Comparison of ENCODE assay signal across 29 cellular contexts in the genomic region with DNA sequence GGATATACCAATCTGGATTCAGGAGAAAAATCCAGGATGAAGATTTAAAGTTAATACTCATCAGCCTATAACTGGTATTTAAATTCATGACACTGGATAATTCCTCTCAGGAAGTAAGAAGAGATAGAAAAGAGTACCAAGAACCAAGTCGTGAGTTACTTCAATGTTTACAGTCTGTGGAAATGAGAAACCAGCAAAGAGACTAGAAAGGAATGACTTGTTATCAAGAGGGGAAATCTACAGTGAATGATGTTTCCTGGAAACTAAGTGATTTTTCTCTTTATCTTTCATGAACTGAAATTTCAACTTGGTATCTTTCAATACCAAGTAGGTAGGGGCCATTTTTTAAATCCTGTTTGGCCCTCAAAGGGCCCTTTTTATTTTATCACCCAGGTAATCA.
DNase-seq lines count a peak whose midpoint lies in the region; ATAC-seq lines count a peak whose summit lies in the region.
"Had no signal": no experiment of that assay in that cellular context is flagged by ENCODE, and none has a peak within 500 bp of the region (broad histone marks: within the 10 kb centered on the region; RNA-seq: fewer than 3 reads in every experiment).

No MANE protein-coding gene starts in this region.

- H3K27ac Mint-ChIP-seq in activated T-cell treated with anti-CD3 and anti-CD28 coated beads, Interleukin-2, amount 50 U/mL, for 24 hours, result peak overlapping the region; percentile 90
- peak overlapping the region; percentile 96 for H3K27ac Mint-ChIP-seq in activated naive CD8-positive, alpha-beta T cell
- H3K27ac Mint-ChIP-seq in stimulated activated effector memory CD8-positive, alpha-beta T cell treated with anti-CD3 and anti-CD28 coated beads, Interleukin-12 subunit alpha, Interleukin-12 subunit beta, amount 100 ng/mL, for 72 hours, result no peak overlapping the region
- H3K27ac Mint-ChIP-seq: nephron had no signal

- H3K4me3 Mint-ChIP-seq in activated T-cell treated with anti-CD3 and anti-CD28 coated beads, Interleukin-2, amount 50 U/mL, for 24 hours, result no peak overlapping the region
- peak overlapping the region; percentile 27 for H3K4me3 Mint-ChIP-seq in activated naive CD8-positive, alpha-beta T cell
- no peak overlapping the region for H3K4me3 Mint-ChIP-seq in stimulated activated effector memory CD8-positive, alpha-beta T cell treated with anti-CD3 and anti-CD28 coated beads, Interleukin-12 subunit alpha, Interleukin-12 subunit beta, amount 100 ng/mL, for 72 hours
- H3K4me3 Mint-ChIP-seq: effector memory CD8-positive, alpha-beta T cell; nephron had no signal

- peak overlapping the region; percentile 61 for H3K27ac ChIP-seq in KOPT-K1 (ENCODE audit: low read depth, low read length, poor library complexity, severe bottlenecking)
- H3K27ac ChIP-seq: ascending aorta, esophagus muscularis mucosa, lower lobe of right lung, ovary, skin epidermis, transverse colon had no signal

- H3K36me3 ChIP-seq in KOPT-K1 (ENCODE audit: insufficient read depth, low read length), result no peaks in the 10 kb centered on the region
- H3K36me3 ChIP-seq: ascending aorta, esophagus muscularis mucosa, lower lobe of right lung, MG63, ovary, transverse colon had no signal

- in situ Hi-C loops in ACHN (cut with HindIII; ENCODE audit: low pct_ligation_motif_present, low pct_unique_long_range_greater_than_20kb, low sequenced_read_pairs), result no loop called here

- ATAC-seq in stimulated activated effector memory CD8-positive, alpha-beta T cell treated with anti-CD3 and anti-CD28 coated beads, Interleukin-12 subunit alpha, Interleukin-12 subunit beta, amount 100 ng/mL, for 72 hours, result peak; percentile 61
- ATAC-seq in HG02885 (IDR thresholded peaks at IDR 0.05; ENCODE audit: poor library complexity, unreplicated experiment), result no peak
- ATAC-seq: effector memory CD8-positive, alpha-beta T cell; GM12878; lower lobe of right lung had no signal

- no peaks in the 10 kb centered on the region for H3K36me3 Mint-ChIP-seq in activated T-cell treated with anti-CD3 and anti-CD28 coated beads, Interleukin-2, amount 50 U/mL, for 24 hours (ENCODE audit: low read depth)
- no peaks in the 10 kb centered on the region for H3K36me3 Mint-ChIP-seq in activated naive CD8-positive, alpha-beta T cell
- no peaks in the 10 kb centered on the region for H3K36me3 Mint-ChIP-seq in stimulated activated effector memory CD8-positive, alpha-beta T cell treated with anti-CD3 and anti-CD28 coated beads, Interleukin-12 subunit alpha, Interleukin-12 subunit beta, amount 100 ng/mL, for 72 hours

- H3K4me1 Mint-ChIP-seq in activated T-cell treated with anti-CD3 and anti-CD28 coated beads, Interleukin-2, amount 50 U/mL, for 24 hours (ENCODE audit: low read depth), result peaks cover 35% of the 10 kb centered on the region
- H3K4me1 Mint-ChIP-seq in activated naive CD8-positive, alpha-beta T cell (ENCODE audit: low read depth), result peaks cover 42% of the 10 kb centered on the region
- peaks cover 15% of the 10 kb centered on the region for H3K4me1 Mint-ChIP-seq in stimulated activated effector memory CD8-positive, alpha-beta T cell treated with anti-CD3 and anti-CD28 coated beads, Interleukin-12 subunit alpha, Interleukin-12 subunit beta, amount 100 ng/mL, for 72 hours
- H3K4me1 Mint-ChIP-seq: nephron had no signal

- H3K27me3 Mint-ChIP-seq in activated T-cell treated with anti-CD3 and anti-CD28 coated beads, Interleukin-2, amount 50 U/mL, for 24 hours, result no peaks in the 10 kb centered on the region
- H3K27me3 Mint-ChIP-seq in activated naive CD8-positive, alpha-beta T cell, result no peaks in the 10 kb centered on the region
- H3K27me3 Mint-ChIP-seq: effector memory CD8-positive, alpha-beta T cell had no signal

- H3K9me3 Mint-ChIP-seq in activated T-cell treated with anti-CD3 and anti-CD28 coated beads, Interleukin-2, amount 50 U/mL, for 24 hours, result peaks cover 1% of the 10 kb centered on the region
- peaks cover 7% of the 10 kb centered on the region for H3K9me3 Mint-ChIP-seq in activated naive CD8-positive, alpha-beta T cell (ENCODE audit: low read depth)
- H3K9me3 Mint-ChIP-seq in stimulated activated effector memory CD8-positive, alpha-beta T cell treated with anti-CD3 and anti-CD28 coated beads, Interleukin-12 subunit alpha, Interleukin-12 subunit beta, amount 100 ng/mL, for 72 hours, result no peaks in the 10 kb centered on the region
- H3K9me3 Mint-ChIP-seq: effector memory CD8-positive, alpha-beta T cell had no signal

- no peak for DNase-seq in activated T-cell treated with anti-CD3 and anti-CD28 coated beads, Interleukin-2, amount 50 U/mL, for 24 hours
- DNase-seq in activated T-cell treated with anti-CD3 and anti-CD28 coated beads, Interleukin-2, amount 50 U/mL, for 48 hours, result no peak
- DNase-seq in stimulated activated effector memory CD8-positive, alpha-beta T cell treated with anti-CD3 and anti-CD28 coated beads, Interleukin-12 subunit alpha, Interleukin-12 subunit beta, amount 100 ng/mL, for 72 hours (ENCODE audit: low spot score in 2 of 2), result no peak
- DNase-seq in ACHN (no peak), cerebellar cortex (ENCODE audit: low spot score) (no peak)
- DNase-seq: activated CD8-positive, alpha-beta memory T cell treated with anti-CD3 and anti-CD28 coated beads, Interleukin-2, amount 50 U/mL, for 4 hours; activated gamma-delta T cell treated with Interleukin-2 at 50 U/mL for 16 hours; C1 segment of cervical spinal cord; Calu3; cortex of kidney; effector memory CD8-positive, alpha-beta T cell; foreskin melanocyte; HCEC 1CT; KBM-7; lower lobe of right lung; MG63; NCI-H748 treated with DMSO at 0.1 percent for 48 hours; ovary; retina; RPMI8226; transverse colon had no signal

- H3K9me3 ChIP-seq in KOPT-K1 (ENCODE audit: insufficient read depth, low read length, poor library complexity, severe bottlenecking), result peaks cover 14% of the 10 kb centered on the region
- H3K9me3 ChIP-seq: ascending aorta, esophagus muscularis mucosa, lower lobe of right lung, MG63, ovary, transverse colon had no signal
